Comparison of ENCODE assay signal across 1 cellular context in genomic region chr4:76736434-76736833, GRCh38.
TF ChIP-seq lines count a peak whose summit lies in the region.

No MANE protein-coding gene starts in this region.

TF ChIP-seq in SK-N-SH treated with all-trans-retinoic acid at 6 μM for 48 hours, 23 proteins besides CTCF, POLR2A, EP300 and RAD21 (continued from another document):
- no peak for TF ChIP-seq CREB5 (CRISPR knock-in tag; IDR thresholded peaks at IDR 0.05; ENCODE audit: low read depth)
- TF ChIP-seq POU6F1 (CRISPR knock-in tag; IDR thresholded peaks at IDR 0.05; ENCODE audit: borderline replicate concordance, low read depth) = no peak
- TF ChIP-seq ZNF565 (CRISPR knock-in tag; conservative IDR thresholded peaks at IDR 0.05; ENCODE audit: low read depth) = no peak
- TF ChIP-seq CSRNP3 (CRISPR knock-in tag; IDR thresholded peaks at IDR 0.05) = no peak
- TF ChIP-seq ARNTL (CRISPR knock-in tag; IDR thresholded peaks at IDR 0.05; ENCODE audit: borderline replicate concordance, low read depth) = no peak
- no peak for TF ChIP-seq ZNF70 (CRISPR knock-in tag; IDR thresholded peaks at IDR 0.05)
- no peak for TF ChIP-seq TCF4 (CRISPR knock-in tag; IDR thresholded peaks at IDR 0.05; ENCODE audit: borderline replicate concordance)
- TF ChIP-seq OSR1 (CRISPR knock-in tag; IDR thresholded peaks at IDR 0.05) = no peak
- no peak for TF ChIP-seq SNAI2 (CRISPR knock-in tag; IDR thresholded peaks at IDR 0.05)
- no peak for TF ChIP-seq ESRRG (CRISPR knock-in tag; IDR thresholded peaks at IDR 0.05)
